Comparison of ENCODE assay signal across 11 cellular contexts in the genomic region with DNA sequence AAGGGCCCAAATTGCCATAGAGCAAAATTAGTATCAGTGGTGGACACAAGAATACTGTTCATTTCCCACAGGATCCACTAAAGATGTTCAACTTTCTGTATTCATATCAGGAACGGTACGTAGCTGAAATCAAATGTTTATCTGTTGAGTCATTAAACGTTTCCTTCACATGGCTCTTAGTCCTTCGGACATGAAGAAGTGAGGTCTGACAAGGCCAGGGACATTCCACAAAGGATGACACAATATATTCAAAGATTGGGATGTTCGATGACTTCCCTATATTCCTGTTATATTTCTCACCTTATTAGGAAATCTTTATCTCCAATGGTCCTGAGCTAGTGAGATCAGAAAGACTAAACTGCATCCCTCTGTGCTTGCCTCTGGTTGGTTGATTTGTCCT.
DNase-seq lines count a peak whose midpoint lies in the region; ATAC-seq and TF ChIP-seq lines count a peak whose summit lies in the region.
"Had no signal": no experiment of that assay in that cellular context is flagged by ENCODE, and none has a peak within 500 bp of the region (broad histone marks: within the 10 kb centered on the region; RNA-seq: fewer than 3 reads in every experiment).

No MANE protein-coding gene starts in this region.

- RAD21 ChIA-PET in HCT116 (lab: Charles Lee; ENCODE audit: low non-redundant PET in 1 of 2, low total read pairs in 2 of 2, uncharacterized antibody in 2 of 2, unreplicated experiment in 2 of 2) = no interaction called here

- H3K9ac ChIP-seq in HCT116 (ENCODE audit: low read length) = no peak overlapping the region

- 40 to 44% methylated on average over 5 of the region's 5 CpGs for WGBS in tibial nerve, 2 donors

- TF ChIP-seq CTCF in HCT116 (IDR thresholded peaks at IDR 0.05 in 2 of 3, conservative IDR thresholded peaks at IDR 0.05 in 1 of 3; ENCODE audit: borderline replicate concordance in 1 of 3, insufficient read depth in 1 of 3, low read depth in 2 of 3, low read length in 2 of 3) = no peak
- TF ChIP-seq CTCF in tibial nerve (IDR thresholded peaks at IDR 0.05) = no peak

- TF ChIP-seq POLR2A in HCT116 (IDR thresholded peaks at IDR 0.05; ENCODE audit: borderline replicate concordance, extremely low read depth, insufficient read depth, insufficient read length) = no peak
- no peak for TF ChIP-seq POLR2A in tibial nerve (IDR thresholded peaks at IDR 0.05)

- TF ChIP-seq RAD21 in HCT116 (IDR thresholded peaks at IDR 0.05; ENCODE audit: low read depth) = no peak

- no peaks in the 10 kb centered on the region for H4K20me1 ChIP-seq in HCT116 (ENCODE audit: insufficient read depth)

- no peak overlapping the region for H3K27ac ChIP-seq in HCT116 (ENCODE audit: low read depth, low read length)
- H3K27ac ChIP-seq in tibial nerve = peak overlapping the region in 2 of 4 donors; percentile 45 to 65

- H3K79me2 ChIP-seq in HCT116 (ENCODE audit: insufficient read depth, low read length) = no peaks in the 10 kb centered on the region

- CTCF ChIA-PET in HCT116 (lab: Charles Lee) = no interaction called here

- no peaks in the 10 kb centered on the region for H3K9me3 ChIP-seq in HCT116 (ENCODE audit: control insufficient read depth in 1 of 2, insufficient read depth in 1 of 2, low read depth in 1 of 2, low read length in 2 of 2)
- no peaks in the 10 kb centered on the region for H3K9me3 ChIP-seq in tibial nerve
- H3K9me3 ChIP-seq: Caco-2 had no signal

- peak overlapping the region; percentile 33 for H3K4me2 ChIP-seq in HCT116 (ENCODE audit: low read length)

- POLR2A ChIA-PET in HCT116 (lab: Charles Lee) = no interaction called here

- H3K4me3 ChIP-seq in HCT116 (replicated peaks in 1 of 2; ENCODE audit: low read depth in 1 of 2, low read length in 2 of 2) (no peak overlapping the region), tibial nerve (no peak overlapping the region)

- in situ Hi-C loops in ACHN (cut with HindIII; ENCODE audit: low pct_ligation_motif_present, low pct_unique_long_range_greater_than_20kb, low sequenced_read_pairs) = no loop called here

- H3K27me3 ChIP-seq in HCT116 (ENCODE audit: insufficient read depth, low read length) = no peaks in the 10 kb centered on the region
- no peaks in the 10 kb centered on the region for H3K27me3 ChIP-seq in tibial nerve

- peak in 1 of 2 donors; percentile 49 for TF ChIP-seq EP300 in tibial nerve (IDR thresholded peaks at IDR 0.05)

- H3K9me2 ChIP-seq in HCT116 (ENCODE audit: insufficient read depth) = no peaks in the 10 kb centered on the region

- ATAC-seq in HCT116 (peak; percentile 40; the same call in 1 of the 2 replicates), HG03469 (IDR thresholded peaks at IDR 0.05; ENCODE audit: unreplicated experiment) (no peak)

- no peak overlapping the region for H2AFZ ChIP-seq in HCT116 (ENCODE audit: low read depth, low read length, poor library complexity, severe bottlenecking)

- H3K36me3 ChIP-seq in HCT116 (ENCODE audit: control insufficient read depth in 1 of 2, insufficient read depth in 2 of 2, low read length in 2 of 2) = no peaks in the 10 kb centered on the region
- H3K36me3 ChIP-seq in tibial nerve = peaks cover 0 to 50% (median 7%) of the 10 kb centered on the region in 3 donors

- DNase-seq in ACHN (peak; percentile 30), HCT116 (ENCODE audit: low read depth, low spot score) (no peak), amniotic stem cell (lab: John Stamatoyannopoulos, UW) (peak; percentile 43), iris pigment epithelial cell (ENCODE audit: low read depth) (peak; percentile 88), tibial nerve (ENCODE audit: low spot score in 2 of 2) (no peak), NCI-H2227 (lab: John Stamatoyannopoulos, UW; ENCODE audit: unreplicated experiment) (no peak), SKM-1 treated with dmso at 0.1 percent for 144 hours (lab: John Stamatoyannopoulos, UW; ENCODE audit: unreplicated experiment) (no peak)
- DNase-seq: activated T-cell treated with anti-CD3 and anti-CD28 coated beads for 4 hours; Caco-2; effector CD4-positive, alpha-beta T cell had no signal

- intact Hi-C loops in HCT116 (cut with micrococcal nuclease) = no loop called here

- no TSS peak for BruUV-seq in HCT116 (replicated peaks; lab: Mats Ljungman, UMichigan)

- peaks cover 0 to 15% of the 10 kb centered on the region in 2 experiments; a peak in 2 of 4 replicates for H3K4me1 ChIP-seq in HCT116 (ENCODE audit: control insufficient read depth in 1 of 2, insufficient read depth in 2 of 2, low read length in 2 of 2)
- peaks cover 0 to 49% (median 11%) of the 10 kb centered on the region in 4 donors for H3K4me1 ChIP-seq in tibial nerve
- H3K4me1 ChIP-seq: Caco-2 had no signal

TF ChIP-seq in HCT116, 20 proteins besides CTCF, POLR2A, EP300 and RAD21:
- TF ChIP-seq ELF1 (IDR thresholded peaks at IDR 0.05; ENCODE audit: borderline replicate concordance, low read depth) = no peak
- TF ChIP-seq FOSL1 (IDR thresholded peaks at IDR 0.05; ENCODE audit: low read depth) = no peak
- TF ChIP-seq EGR1 (IDR thresholded peaks at IDR 0.05; ENCODE audit: low read depth) = no peak
- 0 out of 2 replicates have a peak, but pooled peaks have one; percentile 11 for TF ChIP-seq MAX (IDR thresholded peaks at IDR 0.05)
- TF ChIP-seq SP1 (IDR thresholded peaks at IDR 0.05; ENCODE audit: low read depth) = no peak
TF ChIP-seq in HCT116: peak in this region for 1.

Comparison
In these comparisons a context has a peak if more than half of its experiments do, and no peak if none do; other contexts are left out.
1. DNase-seq: peak in ACHN (single experiment), amniotic stem cell (single experiment) and iris pigment epithelial cell (single experiment); none in HCT116 (single experiment), tibial nerve (0 of 2), NCI-H2227 (single experiment) and SKM-1 treated with dmso at 0.1 percent for 144 hours (single experiment).